ENCODE assay signal across 8 cellular contexts in the genomic region with DNA sequence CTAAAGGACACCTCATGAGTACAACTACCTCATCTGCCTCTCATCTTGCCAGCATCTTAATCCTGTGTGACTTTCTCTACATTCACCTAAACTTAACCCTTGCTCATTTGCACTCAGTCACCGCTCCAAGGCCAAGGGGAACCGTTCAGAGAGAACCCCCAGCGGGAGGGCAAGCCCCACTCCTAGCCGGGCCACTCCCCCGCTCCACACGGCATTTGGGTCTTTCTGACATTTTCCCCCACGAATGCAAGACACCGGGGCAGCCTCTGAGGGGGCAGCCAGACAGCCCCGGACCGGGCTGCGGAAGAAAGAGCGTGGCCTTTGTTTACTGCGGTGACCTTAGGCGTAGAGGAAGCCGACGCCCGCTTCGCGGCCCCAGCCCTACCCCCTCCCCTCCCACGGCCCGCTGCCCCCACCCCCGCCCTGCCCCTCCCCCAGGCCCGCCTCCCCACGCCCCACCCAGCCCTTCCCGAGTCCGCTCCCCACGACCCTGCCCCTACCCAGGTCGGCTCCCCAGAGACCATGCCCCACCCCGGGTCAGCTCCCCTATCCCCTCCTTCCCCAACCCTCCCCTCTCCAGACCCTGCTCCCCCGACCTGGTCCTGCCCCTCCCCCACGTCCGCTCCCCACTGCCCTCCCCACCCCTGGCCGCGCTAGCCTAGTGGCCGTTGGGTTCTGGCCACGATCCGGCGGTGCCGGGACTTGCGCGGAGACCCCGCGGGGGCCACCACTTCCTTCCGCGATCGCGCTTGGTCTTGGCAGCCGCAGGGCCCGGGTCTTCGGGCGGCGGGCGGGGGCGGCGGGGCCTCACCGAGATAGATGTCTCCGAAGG. TPM values are rescaled to one million over a fixed set of nuclear protein-coding genes. Genes with fewer than 3 reads are reported as not detected.
DNase-seq lines count a peak whose midpoint lies in the region; ATAC-seq and TF ChIP-seq lines count a peak whose summit lies in the region.

No MANE protein-coding gene starts in this region.

- no TSS peak for BruUV-seq in Caco-2 (replicated peaks; lab: Mats Ljungman, UMichigan)

- intact Hi-C loops in Caco-2 (cut with micrococcal nuclease; ENCODE audit: unreplicated experiment), result loop anchor here (2.0 kb wide), 1 partner anchor 16 kb away; no protein-coding TSS in a partner anchor

- peak overlapping the region; percentile 98 for H3K27ac Mint-ChIP-seq in Caco-2 (ENCODE audit: unreplicated experiment)
- H3K27ac Mint-ChIP-seq in stimulated activated memory B cell treated with anti-CD40 and anti-IgM and Interleukin-4, amounts not matched to agents 10 μg/mL and 1 μg/mL and 100 μg/mL, for 72 hours, result peak overlapping the region; percentile 97

- peak; percentile 24 for ATAC-seq in HG02840 (IDR thresholded peaks at IDR 0.05; ENCODE audit: low FRiP score, unreplicated experiment)
- ATAC-seq in stimulated activated memory B cell treated with anti-CD40 and anti-IgM and Interleukin-4, amounts not matched to agents 10 μg/mL and 1 μg/mL and 100 μg/mL, for 72 hours, result peak; percentile 66

- H3K4me1 Mint-ChIP-seq in Caco-2 (ENCODE audit: low read depth, unreplicated experiment), result peaks cover 53% of the 10 kb centered on the region
- H3K4me1 Mint-ChIP-seq in stimulated activated memory B cell treated with anti-CD40 and anti-IgM and Interleukin-4, amounts not matched to agents 10 μg/mL and 1 μg/mL and 100 μg/mL, for 72 hours, result peaks cover 50% of the 10 kb centered on the region

- POLR2A ChIA-PET in Caco-2 (lab: Charles Lee), result interaction anchor here (0.7 to 1.3 kb wide), 4 partner anchors 18 to 67 kb away, joined by 3 to 9 read pairs (median 6); no protein-coding TSS in a partner anchor

- no peak for TF ChIP-seq CTCF in Caco-2 (IDR thresholded peaks at IDR 0.05; ENCODE audit: insufficient read depth in 1 of 2, low read depth in 1 of 2, low read length in 1 of 2, severe bottlenecking in 1 of 2, unreplicated experiment in 1 of 2)
- no peak for TF ChIP-seq CTCF in cardiac fibroblast (IDR thresholded peaks at IDR 0.05; ENCODE audit: low read depth, low read length)

- DNase-seq in Caco-2, result peak in 1 of 2 experiments; percentile 30
- DNase-seq in T-helper 9 cell, result peak; percentile 28
- no peak for DNase-seq in cardiac fibroblast (ENCODE audit: low read depth in 2 of 2)
- peak; percentile 42 for DNase-seq in left kidney (ENCODE audit: low read depth, low spot score)
- no peak for DNase-seq in kidney tubule cell (ENCODE audit: low spot score)
- no peak for DNase-seq in DMS153 treated with DMSO at 0.1 percent for 48 hours (lab: John Stamatoyannopoulos, UW; ENCODE audit: unreplicated experiment)

- H3K4me3 Mint-ChIP-seq in Caco-2 (ENCODE audit: unreplicated experiment), result peak overlapping the region; percentile 75
- peak overlapping the region; percentile 88 for H3K4me3 Mint-ChIP-seq in stimulated activated memory B cell treated with anti-CD40 and anti-IgM and Interleukin-4, amounts not matched to agents 10 μg/mL and 1 μg/mL and 100 μg/mL, for 72 hours

- no peaks in the 10 kb centered on the region for H3K27me3 Mint-ChIP-seq in Caco-2 (ENCODE audit: insufficient read depth, unreplicated experiment)
- H3K27me3 Mint-ChIP-seq in stimulated activated memory B cell treated with anti-CD40 and anti-IgM and Interleukin-4, amounts not matched to agents 10 μg/mL and 1 μg/mL and 100 μg/mL, for 72 hours, result no peaks in the 10 kb centered on the region

- H3K36me3 Mint-ChIP-seq in Caco-2 (ENCODE audit: insufficient read depth, unreplicated experiment), result peaks cover 60% of the 10 kb centered on the region
- H3K36me3 Mint-ChIP-seq in stimulated activated memory B cell treated with anti-CD40 and anti-IgM and Interleukin-4, amounts not matched to agents 10 μg/mL and 1 μg/mL and 100 μg/mL, for 72 hours, result peaks cover 21% of the 10 kb centered on the region

- no peaks in the 10 kb centered on the region for H3K9me3 ChIP-seq in Caco-2

- H3K36me3 ChIP-seq in Caco-2 (ENCODE audit: control insufficient read depth, insufficient read depth, low read length), result peaks cover 5% of the 10 kb centered on the region; the same call in 1 of the 2 replicates

- CTCF ChIA-PET in Caco-2 (lab: Charles Lee), result no interaction called here

- H3K27me3 ChIP-seq in Caco-2 (replicated peaks; ENCODE audit: control insufficient read depth, insufficient read depth, low read length), result no peaks in the 10 kb centered on the region

- no peaks in the 10 kb centered on the region for H3K9me3 Mint-ChIP-seq in Caco-2 (ENCODE audit: unreplicated experiment)
- no peaks in the 10 kb centered on the region for H3K9me3 Mint-ChIP-seq in stimulated activated memory B cell treated with anti-CD40 and anti-IgM and Interleukin-4, amounts not matched to agents 10 μg/mL and 1 μg/mL and 100 μg/mL, for 72 hours

- peak overlapping the region; percentile 94 for H3K4me3 ChIP-seq in Caco-2 (ENCODE audit: low read depth, low read length)
- H3K4me3 ChIP-seq in cardiac fibroblast (replicated peaks in 1 of 2; ENCODE audit: low read depth in 2 of 2, low read length in 2 of 2), result peak overlapping the region; percentile 77 to 82

- peaks cover 63% of the 10 kb centered on the region for H3K4me1 ChIP-seq in Caco-2

RNA-seq across cellular contexts. Expression of a gene that starts 0.8 kb away (rescaled TPM):
- 196 TPM in 2 replicates for total RNA-seq in Caco-2 (2022)

RNA-seq across cellular contexts. Expression of a gene that starts 43.9 kb away (rescaled TPM):
- 13.1 and 13.7 TPM in 2 replicates for total RNA-seq in Caco-2 (2022)

RNA-seq across cellular contexts. Expression of a gene that starts 44.7 kb away (rescaled TPM):
- 0.37 and 0.93 TPM in 2 replicates for total RNA-seq in Caco-2 (2022)

Comparison
In these comparisons a context has a peak if more than half of its experiments do, and no peak if none do; other contexts are left out.
1. DNase-seq: peak in T-helper 9 cell (single experiment) and left kidney (single experiment); none in cardiac fibroblast (0 of 2), kidney tubule cell (single experiment) and DMS153 treated with DMSO at 0.1 percent for 48 hours (single experiment).